In genomic region chr17:65204001-65204400, GRCh38 we compare ENCODE assay signal across 30 cellular contexts.
"Had no signal": no experiment of that assay in that cellular context is flagged by ENCODE, and none has a peak within 500 bp of the region (broad histone marks: within the 10 kb centered on the region; RNA-seq: fewer than 3 reads in every experiment).

No MANE protein-coding gene starts in this region.

- ATAC-seq: activated CD8-positive, alpha-beta memory T cell treated with anti-CD3 and anti-CD28 coated beads, Interleukin-2, amount 10 ng/mL, durations not matched to agents 7 days and 5 days; activated CD8-positive, alpha-beta T cell treated with anti-CD3 and anti-CD28 coated beads, Interleukin-2, amount 10 ng/mL, durations not matched to agents 7 days and 5 days; activated naive CD8-positive, alpha-beta T cell treated with anti-CD3 and anti-CD28 coated beads, Interleukin-2, amount 50 U/mL, for 24 hours had no signal

- H3K4me1 Mint-ChIP-seq: activated B cell treated with CpG ODN at 0.5 μM for 24 hours; activated CD4-positive, alpha-beta T cell treated with anti-CD3 and anti-CD28 coated beads, Interleukin-2, amount 10 ng/mL, durations not matched to agents 7 days and 5 days; activated CD8-positive, alpha-beta memory T cell treated with anti-CD3 and anti-CD28 coated beads, Interleukin-2, amount 10 ng/mL, durations not matched to agents 7 days and 5 days; activated naive CD4-positive, alpha-beta T cell treated with anti-CD3 and anti-CD28 coated beads, Interleukin-2, amount 10 ng/mL, durations not matched to agents 7 days and 5 days; activated naive CD4-positive, alpha-beta T cell treated with anti-CD3 and anti-CD28 coated beads, Interleukin-2, amount 50 U/mL, for 24 hours; activated naive CD8-positive, alpha-beta T cell treated with anti-CD3 and anti-CD28 coated beads, Interleukin-2, amount 10 ng/mL, durations not matched to agents 7 days and 5 days; central memory CD8-positive, alpha-beta T cell had no signal

- H3K9me3 Mint-ChIP-seq: activated B cell treated with CpG ODN at 0.5 μM for 24 hours; activated CD4-positive, alpha-beta memory T cell treated with anti-CD3 and anti-CD28 coated beads, Interleukin-2, amount 10 ng/mL, durations not matched to agents 7 days and 5 days; activated CD4-positive, alpha-beta T cell treated with anti-CD3 and anti-CD28 coated beads, Interleukin-2, amount 10 ng/mL, durations not matched to agents 7 days and 5 days; activated naive CD4-positive, alpha-beta T cell treated with anti-CD3 and anti-CD28 coated beads, Interleukin-2, amount 10 ng/mL, durations not matched to agents 7 days and 5 days; activated naive CD4-positive, alpha-beta T cell treated with anti-CD3 and anti-CD28 coated beads, Interleukin-2, amount 50 U/mL, for 24 hours; activated naive CD8-positive, alpha-beta T cell treated with anti-CD3 and anti-CD28 coated beads, Interleukin-2, amount 10 ng/mL, durations not matched to agents 7 days and 5 days; activated naive CD8-positive, alpha-beta T cell treated with anti-CD3 and anti-CD28 coated beads, Interleukin-2, amount 50 U/mL, for 24 hours; activated T-cell treated with anti-CD3 and anti-CD28 coated beads, Interleukin-2, amount 50 U/mL, for 24 hours; activated T-helper 2 cell treated with anti-CD3 and anti-CD28 coated beads, Interferon-gamma antibody, Interleukin-2, Interleukin-4, amounts not matched to agents 10 μg/mL and 5 μg/mL and 100 μg/mL, durations not matched to agents 14 hours and 24 hours and 36 hours; central memory CD8-positive, alpha-beta T cell; T-helper 1 cell treated with Interleukin-12 subunit alpha and Interleukin-12 subunit beta and Interleukin-4 antibody, amounts not matched to agents 30 μg/mL and 1 μg/mL, for 36 hours; T-helper 2 cell treated with Interferon-gamma antibody and Interleukin-4, amounts not matched to agents 5 μg/mL and 100 μg/mL, for 36 hours had no signal

- DNase-seq: activated B cell treated with CpG ODN at 0.5 μM for 24 hours; activated CD4-positive, alpha-beta memory T cell treated with anti-CD3 and anti-CD28 coated beads, Interleukin-2, amount 10 ng/mL, durations not matched to agents 7 days and 5 days; activated CD4-positive, alpha-beta T cell treated with anti-CD3 and anti-CD28 coated beads for 48 hours; activated CD4-positive, alpha-beta T cell treated with anti-CD3 and anti-CD28 coated beads, Interleukin-2, amount 10 ng/mL, durations not matched to agents 7 days and 5 days; activated CD4-positive, alpha-beta T cell treated with anti-CD3 and anti-CD28 coated beads, Interleukin-2, amount 50 U/mL, for 48 hours; activated CD4-positive, CD25-positive, alpha-beta regulatory T cell treated with anti-CD3 and anti-CD28 coated beads, Interleukin-2, amount 50 U/mL, for 72 hours; activated CD8-positive, alpha-beta memory T cell treated with anti-CD3 and anti-CD28 coated beads for 24 hours; activated CD8-positive, alpha-beta memory T cell treated with anti-CD3 and anti-CD28 coated beads, Interleukin-2, amount 10 ng/mL, durations not matched to agents 7 days and 5 days; activated CD8-positive, alpha-beta memory T cell treated with anti-CD3 and anti-CD28 coated beads, Interleukin-2, amount 50 U/mL, for 48 hours; activated CD8-positive, alpha-beta T cell treated with anti-CD3 and anti-CD28 coated beads, Interleukin-2, amount 10 ng/mL, durations not matched to agents 7 days and 5 days; activated effector memory CD4-positive, alpha-beta T cell treated with Interleukin-2 at 50 U/mL for 16 hours; activated gamma-delta T cell; activated naive CD4-positive, alpha-beta T cell treated with anti-CD3 and anti-CD28 coated beads, Interleukin-2, amount 10 ng/mL, durations not matched to agents 7 days and 5 days; activated naive CD4-positive, alpha-beta T cell treated with Interleukin-2 at 50 U/mL for 16 hours; activated naive CD8-positive, alpha-beta T cell treated with anti-CD3 and anti-CD28 coated beads, Interleukin-2, amount 10 ng/mL, durations not matched to agents 7 days and 5 days; activated naive CD8-positive, alpha-beta T cell treated with anti-CD3 and anti-CD28 coated beads, Interleukin-2, amount 50 U/mL, for 24 hours; activated T-cell treated with anti-CD3 and anti-CD28 coated beads, Interleukin-2, amount 50 U/mL, for 24 hours; activated T-cell treated with anti-CD3 and anti-CD28 coated beads, Interleukin-2, amount 50 U/mL, for 48 hours; amygdala; cerebellar nuclear complex; T-helper 1 cell; T-helper 2 cell; T-helper 9 cell had no signal

- H3K27ac Mint-ChIP-seq: activated B cell treated with CpG ODN at 0.5 μM for 24 hours; activated CD4-positive, alpha-beta memory T cell treated with anti-CD3 and anti-CD28 coated beads, Interleukin-2, amount 10 ng/mL, durations not matched to agents 7 days and 5 days; activated CD4-positive, alpha-beta T cell treated with anti-CD3 and anti-CD28 coated beads, Interleukin-2, amount 10 ng/mL, durations not matched to agents 7 days and 5 days; activated CD8-positive, alpha-beta memory T cell treated with anti-CD3 and anti-CD28 coated beads, Interleukin-2, amount 10 ng/mL, durations not matched to agents 7 days and 5 days; activated CD8-positive, alpha-beta T cell treated with anti-CD3 and anti-CD28 coated beads, Interleukin-2, amount 10 ng/mL, durations not matched to agents 7 days and 5 days; activated naive CD4-positive, alpha-beta T cell treated with anti-CD3 and anti-CD28 coated beads, Interleukin-2, amount 10 ng/mL, durations not matched to agents 7 days and 5 days; activated naive CD4-positive, alpha-beta T cell treated with anti-CD3 and anti-CD28 coated beads, Interleukin-2, amount 50 U/mL, for 24 hours; activated naive CD8-positive, alpha-beta T cell; activated naive CD8-positive, alpha-beta T cell treated with anti-CD3 and anti-CD28 coated beads, Interleukin-2, amount 10 ng/mL, durations not matched to agents 7 days and 5 days; activated naive CD8-positive, alpha-beta T cell treated with anti-CD3 and anti-CD28 coated beads, Interleukin-2, amount 50 U/mL, for 24 hours; activated T-cell treated with anti-CD3 and anti-CD28 coated beads, Interleukin-2, amount 50 U/mL, for 24 hours; activated T-helper 2 cell treated with anti-CD3 and anti-CD28 coated beads, Interferon-gamma antibody, Interleukin-2, Interleukin-4, amounts not matched to agents 10 μg/mL and 5 μg/mL and 100 μg/mL, durations not matched to agents 14 hours and 24 hours and 36 hours; brain; T-helper 1 cell treated with Interleukin-12 subunit alpha and Interleukin-12 subunit beta and Interleukin-4 antibody, amounts not matched to agents 30 μg/mL and 1 μg/mL, for 36 hours; T-helper 2 cell treated with Interferon-gamma antibody and Interleukin-4, amounts not matched to agents 5 μg/mL and 100 μg/mL, for 36 hours had no signal

- H3K27me3 Mint-ChIP-seq: activated B cell treated with CpG ODN at 0.5 μM for 24 hours; activated naive CD4-positive, alpha-beta T cell treated with anti-CD3 and anti-CD28 coated beads, Interleukin-2, amount 50 U/mL, for 24 hours; activated T-cell treated with anti-CD3 and anti-CD28 coated beads, Interleukin-2, amount 50 U/mL, for 24 hours; central memory CD8-positive, alpha-beta T cell had no signal

- H3K4me3 Mint-ChIP-seq: activated B cell treated with CpG ODN at 0.5 μM for 24 hours; activated CD4-positive, alpha-beta memory T cell treated with anti-CD3 and anti-CD28 coated beads, Interleukin-2, amount 10 ng/mL, durations not matched to agents 7 days and 5 days; activated CD4-positive, alpha-beta T cell treated with anti-CD3 and anti-CD28 coated beads, Interleukin-2, amount 10 ng/mL, durations not matched to agents 7 days and 5 days; activated CD8-positive, alpha-beta memory T cell treated with anti-CD3 and anti-CD28 coated beads, Interleukin-2, amount 10 ng/mL, durations not matched to agents 7 days and 5 days; activated CD8-positive, alpha-beta T cell treated with anti-CD3 and anti-CD28 coated beads, Interleukin-2, amount 10 ng/mL, durations not matched to agents 7 days and 5 days; activated naive CD4-positive, alpha-beta T cell treated with anti-CD3 and anti-CD28 coated beads, Interleukin-2, amount 10 ng/mL, durations not matched to agents 7 days and 5 days; activated naive CD4-positive, alpha-beta T cell treated with anti-CD3 and anti-CD28 coated beads, Interleukin-2, amount 50 U/mL, for 24 hours; activated naive CD8-positive, alpha-beta T cell; activated naive CD8-positive, alpha-beta T cell treated with anti-CD3 and anti-CD28 coated beads, Interleukin-2, amount 10 ng/mL, durations not matched to agents 7 days and 5 days; activated naive CD8-positive, alpha-beta T cell treated with anti-CD3 and anti-CD28 coated beads, Interleukin-2, amount 50 U/mL, for 24 hours; activated T-cell treated with anti-CD3 and anti-CD28 coated beads, Interleukin-2, amount 50 U/mL, for 24 hours; brain; central memory CD8-positive, alpha-beta T cell; T-helper 1 cell treated with Interleukin-12 subunit alpha and Interleukin-12 subunit beta and Interleukin-4 antibody, amounts not matched to agents 30 μg/mL and 1 μg/mL, for 36 hours; T-helper 2 cell treated with Interferon-gamma antibody and Interleukin-4, amounts not matched to agents 5 μg/mL and 100 μg/mL, for 36 hours had no signal

- H3K36me3 Mint-ChIP-seq: activated CD8-positive, alpha-beta memory T cell treated with anti-CD3 and anti-CD28 coated beads, Interleukin-2, amount 10 ng/mL, durations not matched to agents 7 days and 5 days; activated naive CD4-positive, alpha-beta T cell treated with anti-CD3 and anti-CD28 coated beads, Interleukin-2, amount 10 ng/mL, durations not matched to agents 7 days and 5 days; activated naive CD4-positive, alpha-beta T cell treated with anti-CD3 and anti-CD28 coated beads, Interleukin-2, amount 50 U/mL, for 24 hours; activated naive CD8-positive, alpha-beta T cell; activated naive CD8-positive, alpha-beta T cell treated with anti-CD3 and anti-CD28 coated beads, Interleukin-2, amount 10 ng/mL, durations not matched to agents 7 days and 5 days; brain had no signal
